In the genomic region with DNA sequence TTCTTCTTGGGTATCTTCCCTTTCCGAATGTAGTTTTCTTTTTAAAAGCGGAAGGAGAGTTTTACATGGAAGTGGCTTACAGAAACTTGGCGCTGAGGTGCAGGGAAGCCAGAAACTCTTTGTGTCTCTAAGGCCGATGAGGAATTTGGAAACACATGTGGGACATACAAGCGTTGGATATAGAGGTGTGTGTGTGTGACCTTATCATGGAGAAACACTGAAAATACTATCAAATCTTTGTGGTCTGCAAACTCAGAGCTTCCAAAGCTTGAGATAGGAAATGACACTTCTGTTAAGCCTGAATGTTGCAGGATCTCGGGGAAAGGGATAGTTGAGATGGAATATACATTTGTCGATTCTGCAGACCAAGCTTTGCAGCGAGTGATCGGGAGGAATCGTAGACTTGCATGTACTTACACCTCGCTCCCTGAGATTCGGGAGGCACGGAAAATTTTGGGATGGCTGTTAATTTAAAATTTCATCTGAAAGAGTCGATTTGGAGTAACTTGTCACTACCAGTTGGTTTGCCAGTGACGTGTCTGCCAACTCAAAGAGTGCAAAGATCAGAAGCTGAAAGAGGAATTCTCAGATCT, we compare ENCODE assay signal across 1 cellular context.
A peak's percentile ranks its signal among the peaks of the same experiment; 100 is the strongest.
TF ChIP-seq lines count a peak whose summit lies in the region.

No MANE protein-coding gene starts in this region.

TF ChIP-seq in K562, 482 proteins besides CTCF, POLR2A, EP300 and RAD21 (continued from another document):
- TF ChIP-seq, protein P1, sequence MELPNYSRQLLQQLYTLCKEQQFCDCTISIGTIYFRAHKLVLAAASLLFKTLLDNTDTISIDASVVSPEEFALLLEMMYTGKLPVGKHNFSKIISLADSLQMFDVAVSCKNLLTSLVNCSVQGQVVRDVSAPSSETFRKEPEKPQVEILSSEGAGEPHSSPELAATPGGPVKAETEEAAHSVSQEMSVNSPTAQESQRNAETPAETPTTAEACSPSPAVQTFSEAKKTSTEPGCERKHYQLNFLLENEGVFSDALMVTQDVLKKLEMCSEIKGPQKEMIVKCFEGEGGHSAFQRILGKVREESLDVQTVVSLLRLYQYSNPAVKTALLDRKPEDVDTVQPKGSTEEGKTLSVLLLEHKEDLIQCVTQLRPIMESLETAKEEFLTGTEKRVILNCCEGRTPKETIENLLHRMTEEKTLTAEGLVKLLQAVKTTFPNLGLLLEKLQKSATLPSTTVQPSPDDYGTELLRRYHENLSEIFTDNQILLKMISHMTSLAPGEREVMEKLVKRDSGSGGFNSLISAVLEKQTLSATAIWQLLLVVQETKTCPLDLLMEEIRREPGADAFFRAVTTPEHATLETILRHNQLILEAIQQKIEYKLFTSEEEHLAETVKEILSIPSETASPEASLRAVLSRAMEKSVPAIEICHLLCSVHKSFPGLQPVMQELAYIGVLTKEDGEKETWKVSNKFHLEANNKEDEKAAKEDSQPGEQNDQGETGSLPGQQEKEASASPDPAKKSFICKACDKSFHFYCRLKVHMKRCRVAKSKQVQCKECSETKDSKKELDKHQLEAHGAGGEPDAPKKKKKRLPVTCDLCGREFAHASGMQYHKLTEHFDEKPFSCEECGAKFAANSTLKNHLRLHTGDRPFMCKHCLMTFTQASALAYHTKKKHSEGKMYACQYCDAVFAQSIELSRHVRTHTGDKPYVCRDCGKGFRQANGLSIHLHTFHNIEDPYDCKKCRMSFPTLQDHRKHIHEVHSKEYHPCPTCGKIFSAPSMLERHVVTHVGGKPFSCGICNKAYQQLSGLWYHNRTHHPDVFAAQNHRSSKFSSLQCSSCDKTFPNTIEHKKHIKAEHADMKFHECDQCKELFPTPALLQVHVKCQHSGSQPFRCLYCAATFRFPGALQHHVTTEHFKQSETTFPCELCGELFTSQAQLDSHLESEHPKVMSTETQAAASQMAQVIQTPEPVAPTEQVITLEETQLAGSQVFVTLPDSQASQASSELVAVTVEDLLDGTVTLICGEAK (IDR thresholded peaks at IDR 0.05), result no peak
- TF ChIP-seq, protein P1 (CRISPR knock-in tag; IDR thresholded peaks at IDR 0.05), result no peak
- TF ChIP-seq ARNT (IDR thresholded peaks at IDR 0.05), result no peak
- no peak for TF ChIP-seq ELF4 (CRISPR knock-in tag; IDR thresholded peaks at IDR 0.05)
- TF ChIP-seq ZFX (CRISPR knock-in tag; IDR thresholded peaks at IDR 0.05), result 0 out of 2 replicates have a peak, but pooled peaks have one; percentile 3
- TF ChIP-seq HDAC1 (IDR thresholded peaks at IDR 0.05), result 0 out of 4 replicates have a peak, but pooled peaks of 1 of the 2 experiments have one; percentile 12
- no peak for TF ChIP-seq SMARCB1 (IDR thresholded peaks at IDR 0.05; ENCODE audit: insufficient read length, low read depth)
- TF ChIP-seq ZNF197 (CRISPR knock-in tag; IDR thresholded peaks at IDR 0.05; ENCODE audit: low read depth), result no peak
- TF ChIP-seq ZNF583 (CRISPR knock-in tag; IDR thresholded peaks at IDR 0.05), result peak; percentile 97; the same call in 1 of the 2 replicates
- TF ChIP-seq SMARCA5 (IDR thresholded peaks at IDR 0.05), result no peak
- TF ChIP-seq, protein P2, sequence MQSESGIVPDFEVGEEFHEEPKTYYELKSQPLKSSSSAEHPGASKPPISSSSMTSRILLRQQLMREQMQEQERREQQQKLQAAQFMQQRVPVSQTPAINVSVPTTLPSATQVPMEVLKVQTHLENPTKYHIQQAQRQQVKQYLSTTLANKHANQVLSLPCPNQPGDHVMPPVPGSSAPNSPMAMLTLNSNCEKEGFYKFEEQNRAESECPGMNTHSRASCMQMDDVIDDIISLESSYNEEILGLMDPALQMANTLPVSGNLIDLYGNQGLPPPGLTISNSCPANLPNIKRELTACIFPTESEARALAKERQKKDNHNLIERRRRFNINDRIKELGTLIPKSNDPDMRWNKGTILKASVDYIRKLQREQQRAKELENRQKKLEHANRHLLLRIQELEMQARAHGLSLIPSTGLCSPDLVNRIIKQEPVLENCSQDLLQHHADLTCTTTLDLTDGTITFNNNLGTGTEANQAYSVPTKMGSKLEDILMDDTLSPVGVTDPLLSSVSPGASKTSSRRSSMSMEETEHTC (IDR thresholded peaks at IDR 0.05), result no peak
- no peak for TF ChIP-seq NFXL1 (CRISPR knock-in tag; IDR thresholded peaks at IDR 0.05)
- TF ChIP-seq ZNF12 (CRISPR knock-in tag; IDR thresholded peaks at IDR 0.05), result no peak
- TF ChIP-seq, protein P3, sequence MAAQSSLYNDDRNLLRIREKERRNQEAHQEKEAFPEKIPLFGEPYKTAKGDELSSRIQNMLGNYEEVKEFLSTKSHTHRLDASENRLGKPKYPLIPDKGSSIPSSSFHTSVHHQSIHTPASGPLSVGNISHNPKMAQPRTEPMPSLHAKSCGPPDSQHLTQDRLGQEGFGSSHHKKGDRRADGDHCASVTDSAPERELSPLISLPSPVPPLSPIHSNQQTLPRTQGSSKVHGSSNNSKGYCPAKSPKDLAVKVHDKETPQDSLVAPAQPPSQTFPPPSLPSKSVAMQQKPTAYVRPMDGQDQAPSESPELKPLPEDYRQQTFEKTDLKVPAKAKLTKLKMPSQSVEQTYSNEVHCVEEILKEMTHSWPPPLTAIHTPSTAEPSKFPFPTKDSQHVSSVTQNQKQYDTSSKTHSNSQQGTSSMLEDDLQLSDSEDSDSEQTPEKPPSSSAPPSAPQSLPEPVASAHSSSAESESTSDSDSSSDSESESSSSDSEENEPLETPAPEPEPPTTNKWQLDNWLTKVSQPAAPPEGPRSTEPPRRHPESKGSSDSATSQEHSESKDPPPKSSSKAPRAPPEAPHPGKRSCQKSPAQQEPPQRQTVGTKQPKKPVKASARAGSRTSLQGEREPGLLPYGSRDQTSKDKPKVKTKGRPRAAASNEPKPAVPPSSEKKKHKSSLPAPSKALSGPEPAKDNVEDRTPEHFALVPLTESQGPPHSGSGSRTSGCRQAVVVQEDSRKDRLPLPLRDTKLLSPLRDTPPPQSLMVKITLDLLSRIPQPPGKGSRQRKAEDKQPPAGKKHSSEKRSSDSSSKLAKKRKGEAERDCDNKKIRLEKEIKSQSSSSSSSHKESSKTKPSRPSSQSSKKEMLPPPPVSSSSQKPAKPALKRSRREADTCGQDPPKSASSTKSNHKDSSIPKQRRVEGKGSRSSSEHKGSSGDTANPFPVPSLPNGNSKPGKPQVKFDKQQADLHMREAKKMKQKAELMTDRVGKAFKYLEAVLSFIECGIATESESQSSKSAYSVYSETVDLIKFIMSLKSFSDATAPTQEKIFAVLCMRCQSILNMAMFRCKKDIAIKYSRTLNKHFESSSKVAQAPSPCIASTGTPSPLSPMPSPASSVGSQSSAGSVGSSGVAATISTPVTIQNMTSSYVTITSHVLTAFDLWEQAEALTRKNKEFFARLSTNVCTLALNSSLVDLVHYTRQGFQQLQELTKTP (IDR thresholded peaks at IDR 0.05; ENCODE audit: low read depth in 1 of 2, partially characterized antibody in 2 of 2), result peak in 1 of 2 experiments; percentile 21
- TF ChIP-seq, protein P4, sequence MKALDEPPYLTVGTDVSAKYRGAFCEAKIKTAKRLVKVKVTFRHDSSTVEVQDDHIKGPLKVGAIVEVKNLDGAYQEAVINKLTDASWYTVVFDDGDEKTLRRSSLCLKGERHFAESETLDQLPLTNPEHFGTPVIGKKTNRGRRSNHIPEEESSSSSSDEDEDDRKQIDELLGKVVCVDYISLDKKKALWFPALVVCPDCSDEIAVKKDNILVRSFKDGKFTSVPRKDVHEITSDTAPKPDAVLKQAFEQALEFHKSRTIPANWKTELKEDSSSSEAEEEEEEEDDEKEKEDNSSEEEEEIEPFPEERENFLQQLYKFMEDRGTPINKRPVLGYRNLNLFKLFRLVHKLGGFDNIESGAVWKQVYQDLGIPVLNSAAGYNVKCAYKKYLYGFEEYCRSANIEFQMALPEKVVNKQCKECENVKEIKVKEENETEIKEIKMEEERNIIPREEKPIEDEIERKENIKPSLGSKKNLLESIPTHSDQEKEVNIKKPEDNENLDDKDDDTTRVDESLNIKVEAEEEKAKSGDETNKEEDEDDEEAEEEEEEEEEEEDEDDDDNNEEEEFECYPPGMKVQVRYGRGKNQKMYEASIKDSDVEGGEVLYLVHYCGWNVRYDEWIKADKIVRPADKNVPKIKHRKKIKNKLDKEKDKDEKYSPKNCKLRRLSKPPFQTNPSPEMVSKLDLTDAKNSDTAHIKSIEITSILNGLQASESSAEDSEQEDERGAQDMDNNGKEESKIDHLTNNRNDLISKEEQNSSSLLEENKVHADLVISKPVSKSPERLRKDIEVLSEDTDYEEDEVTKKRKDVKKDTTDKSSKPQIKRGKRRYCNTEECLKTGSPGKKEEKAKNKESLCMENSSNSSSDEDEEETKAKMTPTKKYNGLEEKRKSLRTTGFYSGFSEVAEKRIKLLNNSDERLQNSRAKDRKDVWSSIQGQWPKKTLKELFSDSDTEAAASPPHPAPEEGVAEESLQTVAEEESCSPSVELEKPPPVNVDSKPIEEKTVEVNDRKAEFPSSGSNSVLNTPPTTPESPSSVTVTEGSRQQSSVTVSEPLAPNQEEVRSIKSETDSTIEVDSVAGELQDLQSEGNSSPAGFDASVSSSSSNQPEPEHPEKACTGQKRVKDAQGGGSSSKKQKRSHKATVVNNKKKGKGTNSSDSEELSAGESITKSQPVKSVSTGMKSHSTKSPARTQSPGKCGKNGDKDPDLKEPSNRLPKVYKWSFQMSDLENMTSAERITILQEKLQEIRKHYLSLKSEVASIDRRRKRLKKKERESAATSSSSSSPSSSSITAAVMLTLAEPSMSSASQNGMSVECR (CRISPR knock-in tag; IDR thresholded peaks at IDR 0.05), result peak; percentile 8; the same call in 1 of the 2 replicates
- no peak for TF ChIP-seq MYC (IDR thresholded peaks at IDR 0.05; ENCODE audit: low read depth, low read length)
- no peak for TF ChIP-seq MYC (CRISPR knock-in tag; IDR thresholded peaks at IDR 0.05; ENCODE audit: borderline replicate concordance, low read depth)
